Comparison of ENCODE assay signal across 18 cellular contexts in genomic region chr7:156896388-156897022, GRCh38. TPM values are rescaled to one million over a fixed set of nuclear protein-coding genes. Genes with fewer than 3 reads are reported as not detected.
DNase-seq lines count a peak whose midpoint lies in the region; ATAC-seq, FAIRE-seq and TF ChIP-seq lines count a peak whose summit lies in the region.
"Had no signal": no experiment of that assay in that cellular context is flagged by ENCODE, and none has a peak within 500 bp of the region (broad histone marks: within the 10 kb centered on the region; RNA-seq: fewer than 3 reads in every experiment).

No MANE protein-coding gene starts in this region.

- H3K9me3 ChIP-seq in pancreas: no peaks in the 10 kb centered on the region
- H3K9me3 ChIP-seq: heart left ventricle, stomach had no signal

- no peak overlapping the region for H3K4me3 Mint-ChIP-seq in CD14-positive monocyte

- FAIRE-seq in pancreas (lab: Jason Lieb, UNC): no peak
- FAIRE-seq: bronchial epithelial cell, endothelial cell of umbilical vein had no signal

- DNase-seq in CD14-positive monocyte (ENCODE audit: low spot score) (no peak), GM12864 (ENCODE audit: low read depth) (peak; percentile 27), MV-4-11 (lab: John Stamatoyannopoulos, UW) (peak; percentile 73), dermis blood vessel endothelial cell (peak; percentile 25), kidney tubule cell (ENCODE audit: low spot score) (no peak), brain microvascular endothelial cell (no peak), pancreas (no peak)
- DNase-seq: activated gamma-delta T cell; cortex of kidney; heart left ventricle; NCI-H1930; NCI-H446 treated with DMSO at 0.1 percent for 48 hours; stimulated activated CD4-positive, alpha-beta T cell treated with anti-CD3 and anti-CD28 coated beads, Interleukin-4, amount 100 ng/mL, for 1 hour; stomach; trophoblast cell had no signal

- peaks cover 0 to 13% (median 7%) of the 10 kb centered on the region in 3 donors for H3K4me1 ChIP-seq in pancreas

- H3K27ac ChIP-seq in brain microvascular endothelial cell (no peak overlapping the region), pancreas (no peak overlapping the region)

- H3K36me3 ChIP-seq in brain microvascular endothelial cell (replicated peaks): no peaks in the 10 kb centered on the region
- no peaks in the 10 kb centered on the region for H3K36me3 ChIP-seq in pancreas
- H3K36me3 ChIP-seq: heart left ventricle, stomach had no signal

- intact Hi-C loops in CD14-positive monocyte (cut with micrococcal nuclease) (loop anchor here (5.0 to 10.0 kb wide), 4 partner anchors 51 to 1972 kb away; partner anchors contain the start of genes NOM1 (in 2 of the 2) and PAXIP1 (in 1 of the 2)), pancreas (cut with DNase I) (no loop called here)

- TF ChIP-seq CTCF in CD14-positive monocyte (IDR thresholded peaks at IDR 0.05) (no peak), GM12864 (IDR thresholded peaks at IDR 0.05; ENCODE audit: low read depth, low read length, missing control alignments) (no peak), brain microvascular endothelial cell (IDR thresholded peaks at IDR 0.05; ENCODE audit: low read depth, low read length, missing control alignments) (no peak), pancreas (IDR thresholded peaks at IDR 0.05) (no peak)

- WGBS in pancreas, 2 donors: 89 to 90% methylated on average over 5 of the region's 5 CpGs

- H3K36me3 Mint-ChIP-seq in CD14-positive monocyte: no peaks in the 10 kb centered on the region

- H3K27me3 Mint-ChIP-seq in CD14-positive monocyte (ENCODE audit: low read depth in 3 of 3): peaks cover 0 to 6% (median 4%) of the 10 kb centered on the region in 3 donors

- ATAC-seq in HG03439 (IDR thresholded peaks at IDR 0.05; ENCODE audit: unreplicated experiment): no peak
- no peak for ATAC-seq in pancreas
- ATAC-seq: heart left ventricle had no signal

- in situ Hi-C loops in brain microvascular endothelial cell (cut with HindIII; ENCODE audit: low pct_ligation_motif_present, low sequenced_read_pairs): no loop called here

- H3K9me3 Mint-ChIP-seq in CD14-positive monocyte: peaks cover 0 to 6% (median 4%) of the 10 kb centered on the region in 7 donors

- peak overlapping the region; percentile 40 to 89 (median 86) for H3K27ac Mint-ChIP-seq in CD14-positive monocyte

- peaks cover 37% of the 10 kb centered on the region for H3K4me1 Mint-ChIP-seq in CD14-positive monocyte

- H3K27me3 ChIP-seq in brain microvascular endothelial cell (replicated peaks) (no peaks in the 10 kb centered on the region), pancreas (no peaks in the 10 kb centered on the region)
- H3K27me3 ChIP-seq: heart left ventricle had no signal

- no peak overlapping the region for H3K4me3 ChIP-seq in GM12864 (ENCODE audit: low read depth, low read length)
- H3K4me3 ChIP-seq in brain microvascular endothelial cell (ENCODE audit: low read depth, low read length): no peak overlapping the region
- no peak overlapping the region for H3K4me3 ChIP-seq in pancreas
- H3K4me3 ChIP-seq: heart left ventricle, stomach had no signal

RNA-seq across cellular contexts. Expression of gene LMBR1, which starts 3.5 kb away (rescaled TPM):
- 10 to 100 TPM; 21.2 to 24.4 TPM for polyA plus RNA-seq in CD14-positive monocyte
- 156 and 194 TPM in 2 replicates for total RNA-seq in dermis blood vessel endothelial cell
- 10 to 100 TPM; 22.3 to 40.4 (median 27.7) TPM for total RNA-seq in pancreas
- polyA plus RNA-seq in pancreas: 1 to 10 TPM; 6.7 to 8.7 TPM

RNA-seq across cellular contexts. Expression of gene NOM1, which starts 53.0 kb away (rescaled TPM):
- 1 to 10 TPM in 1 of 2 donors, under 1 TPM in 1; 0.89 to 1.9 TPM for polyA plus RNA-seq in CD14-positive monocyte
- 20.6 and 23.0 TPM in 2 replicates for total RNA-seq in dermis blood vessel endothelial cell
- total RNA-seq in pancreas: 10 to 100 TPM in 1 of 6 donors, 1 to 10 TPM in 5; 7.2 to 12.9 (median 8.7) TPM
- 10 to 100 TPM in 1 of 2 donors, 1 to 10 TPM in 1; 8.5 to 11.1 TPM for polyA plus RNA-seq in pancreas

Comparison
In these comparisons a context has a peak if more than half of its experiments do, and no peak if none do; other contexts are left out.
1. DNase-seq: peak in GM12864 (single experiment), MV-4-11 (single experiment) and dermis blood vessel endothelial cell (single experiment); none in CD14-positive monocyte (single experiment), kidney tubule cell (single experiment), brain microvascular endothelial cell (single experiment) and pancreas (0 of 6).
2. intact Hi-C loops: an anchor here in CD14-positive monocyte (5.0 to 10.0 kb wide); none called in pancreas.